18 cellular contexts compared by ENCODE assay signal in genomic region chr20:38210741-38211140, GRCh38. TPM values are rescaled to one million over a fixed set of nuclear protein-coding genes. Genes with fewer than 3 reads are reported as not detected.
DNase-seq lines count a peak whose midpoint lies in the region; ATAC-seq and TF ChIP-seq lines count a peak whose summit lies in the region.
"Had no signal": no experiment of that assay in that cellular context is flagged by ENCODE, and none has a peak within 500 bp of the region (broad histone marks: within the 10 kb centered on the region; RNA-seq: fewer than 3 reads in every experiment).

No MANE protein-coding gene starts in this region.

- H3K27ac ChIP-seq in left ventricle myocardium inferior (replicated peaks) = peak overlapping the region; percentile 79
- peak overlapping the region; percentile 45 for H3K27ac ChIP-seq in temporal lobe (ENCODE audit: low read depth, low read length)
- no peak overlapping the region for H3K27ac ChIP-seq in GM23338 (ENCODE audit: low read depth)
- H3K27ac ChIP-seq: hepatocyte, left lung, SJSA1, VCaP had no signal

- peak; percentile 51 for DNase-seq in activated effector memory CD4-positive, alpha-beta T cell treated with anti-CD3 and anti-CD28 coated beads, Interleukin-2, amount 50 U/mL, for 16 hours
- no peak for DNase-seq in activated effector memory CD4-positive, alpha-beta T cell treated with Interleukin-2 at 50 U/mL for 16 hours
- DNase-seq in left ventricle myocardium inferior (no peak), GM13977 (ENCODE audit: low spot score) (no peak), germinal center (ENCODE audit: low spot score) (no peak), GM23338 (ENCODE audit: low spot score) (no peak)
- DNase-seq: ACHN; cerebellar nuclear complex; left lung; NCI-H2081 treated with DMSO at 0.1 percent for 48 hours; NK-92 treated with Interleukin-12 subunit alpha and Interleukin-12 subunit beta, amount 100 ng/mL, for 24 hours had no signal

- no peaks in the 10 kb centered on the region for H3F3A ChIP-seq in GM23338 (replicated peaks; ENCODE audit: low read depth)

- no peaks in the 10 kb centered on the region for H3K36me3 ChIP-seq in left ventricle myocardium inferior
- no peaks in the 10 kb centered on the region for H3K36me3 ChIP-seq in GM23338 (ENCODE audit: insufficient read depth)
- H3K36me3 ChIP-seq: left lung, SJSA1 had no signal

- peak; percentile 29 for ATAC-seq in SK-N-SH treated with all-trans-retinoic acid at 6 μM for 48 hours
- ATAC-seq in GM23338 = no peak
- ATAC-seq: activated naive CD4-positive, alpha-beta T cell treated with anti-CD3 and anti-CD28 coated beads, Interleukin-2, amount 50 U/mL, for 72 hours had no signal

- no peaks in the 10 kb centered on the region for H3K9me3 Mint-ChIP-seq in GM23338
- H3K9me3 Mint-ChIP-seq: activated naive CD4-positive, alpha-beta T cell treated with anti-CD3 and anti-CD28 coated beads, Interleukin-2, amount 50 U/mL, for 72 hours had no signal

- peaks cover 16% of the 10 kb centered on the region for H3K9me3 ChIP-seq in left ventricle myocardium inferior (replicated peaks)
- H3K9me3 ChIP-seq: left lung, SJSA1 had no signal

- H3K4me3 Mint-ChIP-seq in GM23338 = no peak overlapping the region
- H3K4me3 Mint-ChIP-seq: nephron had no signal

- no peak overlapping the region for H3K4me2 ChIP-seq in GM23338
- H3K4me2 ChIP-seq: hepatocyte had no signal

- H2AFZ ChIP-seq in GM23338 = no peak overlapping the region
- H2AFZ ChIP-seq: hepatocyte had no signal

- peaks cover 41% of the 10 kb centered on the region for H3K4me1 ChIP-seq in left ventricle myocardium inferior
- no peaks in the 10 kb centered on the region for H3K4me1 ChIP-seq in GM23338 (ENCODE audit: insufficient read depth)

- in situ Hi-C loops in GM13977 (cut with MboI; ENCODE audit: low pct_unique_long_range_greater_than_20kb, low sequenced_read_pairs, unreplicated experiment) = loop anchor here (25.0 kb wide), 1 partner anchor 648 kb away; no protein-coding TSS in a partner anchor

- H3K4me1 Mint-ChIP-seq in GM23338 = no peaks in the 10 kb centered on the region

- H3K27me3 ChIP-seq in left ventricle myocardium inferior (ENCODE audit: low read depth) (no peaks in the 10 kb centered on the region), GM23338 (ENCODE audit: insufficient read depth) (no peaks in the 10 kb centered on the region)
- H3K27me3 ChIP-seq: hepatocyte, left lung, SJSA1 had no signal

- H3K9me2 ChIP-seq in GM23338 (ENCODE audit: insufficient read depth) = no peaks in the 10 kb centered on the region

- TF ChIP-seq CTCF in left ventricle myocardium inferior (IDR thresholded peaks at IDR 0.05; ENCODE audit: borderline replicate concordance) (no peak), GM13977 (IDR thresholded peaks at IDR 0.05; ENCODE audit: extremely low read depth, insufficient read depth, missing control alignments) (no peak), GM23338 (conservative IDR thresholded peaks at IDR 0.05; ENCODE audit: low read depth in 2 of 2) (no peak)

- no peaks in the 10 kb centered on the region for H3K36me3 Mint-ChIP-seq in GM23338 (ENCODE audit: low read depth)
- H3K36me3 Mint-ChIP-seq: activated naive CD4-positive, alpha-beta T cell treated with anti-CD3 and anti-CD28 coated beads, Interleukin-2, amount 50 U/mL, for 72 hours had no signal

- intact Hi-C loops in left ventricle myocardium inferior (cut with micrococcal nuclease) = no loop called here

- H4K20me1 ChIP-seq in GM23338 (replicated peaks; ENCODE audit: insufficient read depth) = no peaks in the 10 kb centered on the region

- H3K4me3 ChIP-seq in left ventricle myocardium inferior = no peak overlapping the region
- no peak overlapping the region for H3K4me3 ChIP-seq in GM23338
- H3K4me3 ChIP-seq: hepatocyte, left lung, SJSA1 had no signal

- no peaks in the 10 kb centered on the region for H3K79me2 ChIP-seq in GM23338 (replicated peaks; ENCODE audit: insufficient read depth)
- H3K79me2 ChIP-seq: hepatocyte had no signal

- H3K27ac Mint-ChIP-seq in GM23338 = no peak overlapping the region
- H3K27ac Mint-ChIP-seq: nephron had no signal

- H3K27me3 Mint-ChIP-seq in GM23338 (ENCODE audit: insufficient read depth, low read depth, poor library complexity) = peaks cover 4% of the 10 kb centered on the region

TF ChIP-seq in SK-N-SH treated with all-trans-retinoic acid at 6 μM for 48 hours, 23 proteins besides CTCF, POLR2A, EP300 and RAD21:
- TF ChIP-seq CREB5 (CRISPR knock-in tag; IDR thresholded peaks at IDR 0.05; ENCODE audit: low read depth) (no peak), SNAI2 (CRISPR knock-in tag; IDR thresholded peaks at IDR 0.05) (no peak), RARB (CRISPR knock-in tag; IDR thresholded peaks at IDR 0.05) (no peak), ZFP3 (CRISPR knock-in tag; IDR thresholded peaks at IDR 0.05) (no peak), ISL1 (CRISPR knock-in tag; IDR thresholded peaks at IDR 0.05) (no peak), ZNF565 (CRISPR knock-in tag; conservative IDR thresholded peaks at IDR 0.05; ENCODE audit: low read depth) (no peak), ZFP30 (CRISPR knock-in tag; IDR thresholded peaks at IDR 0.05) (no peak), CSDC2 (CRISPR knock-in tag; IDR thresholded peaks at IDR 0.05) (no peak)

TF ChIP-seq in GM23338, 12 proteins besides CTCF, POLR2A, EP300 and RAD21:
- TF ChIP-seq ZNF331 (CRISPR knock-in tag; IDR thresholded peaks at IDR 0.05; ENCODE audit: low read depth) = no peak
- TF ChIP-seq EZH2 (IDR thresholded peaks at IDR 0.05; ENCODE audit: low read depth, unreplicated experiment) = no peak
- TF ChIP-seq REST (IDR thresholded peaks at IDR 0.05; ENCODE audit: unreplicated experiment) = no peak
- TF ChIP-seq NANOG (IDR thresholded peaks at IDR 0.05; ENCODE audit: borderline replicate concordance) = no peak
- no peak for TF ChIP-seq STAT1 (IDR thresholded peaks at IDR 0.05; ENCODE audit: unreplicated experiment)

RNA-seq across cellular contexts. Expression of gene TGM2, which starts 45.7 kb away (rescaled TPM):
- total RNA-seq in left ventricle myocardium inferior (846 TPM), temporal lobe (5.7 TPM)
- 0.19 and 1.0 TPM in 2 replicates for total RNA-seq in GM23338 (2014; rRNA removed; shearing (Covaris generic))
- polyA plus RNA-seq in GM23338 (2016; fragmentation: Nextera tagmentation; extraction: Ambion mirVana) = 0.45 and 0.49 TPM in 2 replicates

RNA-seq across cellular contexts. Expression of gene KIAA1755, which starts 49.8 kb away (rescaled TPM):
- total RNA-seq in left ventricle myocardium inferior = 7.1 TPM
- total RNA-seq in temporal lobe = 2.5 TPM
- total RNA-seq in GM23338 (2014; rRNA removed; shearing (Covaris generic)) = 0.12 and 0.28 TPM in 2 replicates
- not detected in 2 replicates for polyA plus RNA-seq in GM23338 (2016; fragmentation: Nextera tagmentation; extraction: Ambion mirVana)
- total RNA-seq: activated naive CD4-positive, alpha-beta T cell treated with anti-CD3 and anti-CD28 coated beads, Interleukin-2, amount 50 U/mL, for 72 hours had no signal

Comparison
In these comparisons a context has a peak if more than half of its experiments do, and no peak if none do; other contexts are left out.
1. RNA of gene TGM2, which starts 45.7 kb away (total RNA-seq): 846 TPM in left ventricle myocardium inferior (single experiment); 5.7 TPM in temporal lobe (single experiment) and 0.19 to 1.0 TPM in GM23338; every median in the first group is over 100 times any median in the second.